1 cellular context compared by ENCODE assay signal in genomic region chr11:33723238-33723881, GRCh38.
TF ChIP-seq lines count a peak whose summit lies in the region.

No MANE protein-coding gene starts in this region.

TF ChIP-seq in K562, 482 proteins besides CTCF, POLR2A, EP300 and RAD21 (continued from another document and continues in another):
- TF ChIP-seq REST (CRISPR knock-in tag; IDR thresholded peaks at IDR 0.05; ENCODE audit: low read depth) (no peak), MEIS2 (IDR thresholded peaks at IDR 0.05; ENCODE audit: partially characterized antibody) (peak; percentile 81), NCOA2 (IDR thresholded peaks at IDR 0.05; ENCODE audit: partially characterized antibody in 2 of 2) (no peak), AFF1 (IDR thresholded peaks at IDR 0.05; ENCODE audit: low read depth in 1 of 2, partially characterized antibody in 2 of 2) (no peak), ZNF79 (CRISPR knock-in tag; IDR thresholded peaks at IDR 0.05; ENCODE audit: low read depth) (no peak), TGIF2 (CRISPR knock-in tag; IDR thresholded peaks at IDR 0.05) (no peak), KAT7 (CRISPR knock-in tag; IDR thresholded peaks at IDR 0.05; ENCODE audit: borderline replicate concordance) (no peak), TBL1XR1 (IDR thresholded peaks at IDR 0.05; ENCODE audit: low read length in 2 of 2) (no peak), C11orf30 (IDR thresholded peaks at IDR 0.05; ENCODE audit: low read depth) (peak; percentile 93), ARHGAP35 (IDR thresholded peaks at IDR 0.05; ENCODE audit: partially characterized antibody) (no peak), ZNF280B (CRISPR knock-in tag; IDR thresholded peaks at IDR 0.05) (no peak), NCOA6 (IDR thresholded peaks at IDR 0.05) (no peak), DIDO1 (tag; IDR thresholded peaks at IDR 0.05; ENCODE audit: low read depth) (no peak), KAT8 (IDR thresholded peaks at IDR 0.05; ENCODE audit: low read depth) (no peak), ID3 (CRISPR knock-in tag; IDR thresholded peaks at IDR 0.05) (no peak), ID3 (tag; IDR thresholded peaks at IDR 0.05) (peak; percentile 72; the same call in 1 of the 2 replicates), TCF3 (CRISPR knock-in tag; IDR thresholded peaks at IDR 0.05) (peak; percentile 14; the same call in 1 of the 2 replicates), ZFPM2 (CRISPR knock-in tag; IDR thresholded peaks at IDR 0.05) (no peak), ZBTB49 (CRISPR knock-in tag; IDR thresholded peaks at IDR 0.05; ENCODE audit: borderline replicate concordance) (no peak), ZNF668 (CRISPR knock-in tag; IDR thresholded peaks at IDR 0.05) (no peak), FUS (optimal IDR thresholded peaks at IDR 0.05; ENCODE audit: low read depth, low read length) (no peak), RHOXF2B (CRISPR knock-in tag; conservative IDR thresholded peaks at IDR 0.05) (no peak), NR0B1 (IDR thresholded peaks at IDR 0.05; ENCODE audit: partially characterized antibody) (no peak), ZNF644 (tag; IDR thresholded peaks at IDR 0.05; ENCODE audit: low read depth) (no peak), MED1 (CRISPR knock-in tag; IDR thresholded peaks at IDR 0.05; ENCODE audit: borderline replicate concordance) (no peak), ZNF146 (CRISPR knock-in tag; IDR thresholded peaks at IDR 0.05; ENCODE audit: unreplicated experiment) (no peak), ZNF324 (CRISPR knock-in tag; IDR thresholded peaks at IDR 0.05) (no peak), DNMT1 (IDR thresholded peaks at IDR 0.05) (no peak), PHB2 (IDR thresholded peaks at IDR 0.05; ENCODE audit: low read depth) (no peak), PHF20 (IDR thresholded peaks at IDR 0.05; ENCODE audit: partially characterized antibody) (no peak), ZNF408 (CRISPR knock-in tag; IDR thresholded peaks at IDR 0.05; ENCODE audit: low read depth) (no peak), ZSCAN32 (CRISPR knock-in tag; IDR thresholded peaks at IDR 0.05) (no peak), HDAC3 (IDR thresholded peaks at IDR 0.05; ENCODE audit: borderline replicate concordance, partially characterized antibody) (no peak), SAP30 (IDR thresholded peaks at IDR 0.05; ENCODE audit: borderline replicate concordance, insufficient read depth, low read depth, low read length, poor library complexity, severe bottlenecking) (no peak), CTBP1 (IDR thresholded peaks at IDR 0.05; ENCODE audit: borderline replicate concordance) (peak; percentile 81; the same call in 1 of the 2 replicates), DACH1 (IDR thresholded peaks at IDR 0.05; ENCODE audit: partially characterized antibody) (no peak), TAF9B (IDR thresholded peaks at IDR 0.05; ENCODE audit: partially characterized antibody) (peak; percentile 68), PHF8 (IDR thresholded peaks at IDR 0.05; ENCODE audit: borderline replicate concordance, low read length) (no peak), NFIX (CRISPR knock-in tag; IDR thresholded peaks at IDR 0.05; ENCODE audit: low read depth) (no peak), ZBTB40 (IDR thresholded peaks at IDR 0.05) (no peak), ZBTB40 (CRISPR knock-in tag; IDR thresholded peaks at IDR 0.05) (no peak), CBX2 (IDR thresholded peaks at IDR 0.05; ENCODE audit: insufficient read depth, low read length, poor library complexity, severe bottlenecking) (no peak), PHTF2 (CRISPR knock-in tag; IDR thresholded peaks at IDR 0.05) (no peak)
